9 cellular contexts compared by ENCODE assay signal in genomic region chr7:155669717-155670505, GRCh38. TPM values are rescaled to one million over a fixed set of nuclear protein-coding genes. Genes with fewer than 3 reads are reported as not detected.
DNase-seq lines count a peak whose midpoint lies in the region; ATAC-seq, FAIRE-seq and TF ChIP-seq lines count a peak whose summit lies in the region.
"Had no signal": no experiment of that assay in that cellular context is flagged by ENCODE, and none has a peak within 500 bp of the region (broad histone marks: within the 10 kb centered on the region; RNA-seq: fewer than 3 reads in every experiment).

No MANE protein-coding gene starts in this region.

- H3K9me3 ChIP-seq in astrocyte (ENCODE audit: insufficient read depth, low read depth, low read length) (no peaks in the 10 kb centered on the region), iPS DF 6.9 (ENCODE audit: control insufficient read depth, insufficient read depth, low read length) (no peaks in the 10 kb centered on the region)

- POLR2A ChIA-PET in activated CD8-positive, alpha-beta T cell treated with anti-CD3 and anti-CD28 coated beads for 36 hours (lab: Charles Lee): no interaction called here
- POLR2A ChIA-PET in activated CD8-positive, alpha-beta T cell treated with anti-CD3 and anti-CD28 coated beads, Interleukin-2, amount 10 ng/mL, durations not matched to agents 7 days and 5 days (lab: Charles Lee): no interaction called here

- FAIRE-seq in astrocyte (lab: Jason Lieb, UNC): no peak

- CTCF ChIA-PET in activated CD8-positive, alpha-beta T cell treated with anti-CD3 and anti-CD28 coated beads for 36 hours (lab: Charles Lee): interaction anchor here (2.0 kb wide), 1 partner anchor 97 kb away, joined by 4 read pairs; no protein-coding TSS in a partner anchor
- CTCF ChIA-PET in activated CD8-positive, alpha-beta T cell treated with anti-CD3 and anti-CD28 coated beads, Interleukin-2, amount 10 ng/mL, durations not matched to agents 7 days and 5 days (lab: Charles Lee): interaction anchor here (1.0 to 1.2 kb wide), 4 partner anchors 61 to 98 kb away, joined by 3 to 5 read pairs (median 3); no protein-coding TSS in a partner anchor

- H3K36me3 Mint-ChIP-seq in activated CD8-positive, alpha-beta T cell treated with anti-CD3 and anti-CD28 coated beads for 36 hours (ENCODE audit: low read depth): peaks cover 24% of the 10 kb centered on the region
- peaks cover 38% of the 10 kb centered on the region for H3K36me3 Mint-ChIP-seq in activated CD8-positive, alpha-beta T cell treated with anti-CD3 and anti-CD28 coated beads, Interleukin-2, amount 10 ng/mL, durations not matched to agents 7 days and 5 days (ENCODE audit: low read depth)
- peaks cover 6% of the 10 kb centered on the region for H3K36me3 Mint-ChIP-seq in astrocyte (ENCODE audit: low read depth, unreplicated experiment)

- TF ChIP-seq CTCF in activated CD8-positive, alpha-beta T cell treated with anti-CD3 and anti-CD28 coated beads for 36 hours (IDR thresholded peaks at IDR 0.05): no peak
- no peak for TF ChIP-seq CTCF in astrocyte (IDR thresholded peaks at IDR 0.05; ENCODE audit: insufficient read depth, low read depth, low read length)

- H3K27ac Mint-ChIP-seq in activated CD8-positive, alpha-beta T cell treated with anti-CD3 and anti-CD28 coated beads for 36 hours: peak overlapping the region; percentile 58
- no peak overlapping the region for H3K27ac Mint-ChIP-seq in activated CD8-positive, alpha-beta T cell treated with anti-CD3 and anti-CD28 coated beads, Interleukin-2, amount 10 ng/mL, durations not matched to agents 7 days and 5 days
- peak overlapping the region; percentile 34 for H3K27ac Mint-ChIP-seq in astrocyte (ENCODE audit: unreplicated experiment)

- H4K20me1 ChIP-seq in astrocyte (ENCODE audit: insufficient read depth, low read length): peaks cover 79% of the 10 kb centered on the region

- H3K4me2 ChIP-seq in astrocyte (ENCODE audit: low read length): no peak overlapping the region

- DNase-seq in activated CD8-positive, alpha-beta T cell treated with anti-CD3 and anti-CD28 coated beads for 36 hours: no peak
- no peak for DNase-seq in activated CD8-positive, alpha-beta T cell treated with anti-CD3 and anti-CD28 coated beads, Interleukin-2, amount 10 ng/mL, durations not matched to agents 7 days and 5 days
- peak; percentile 26 for DNase-seq in astrocyte (ENCODE audit: low read depth)
- DNase-seq in iPS DF 6.9 (ENCODE audit: low read depth, low spot score): peak; percentile 25
- DNase-seq in superior temporal gyrus (ENCODE audit: extremely low spot score): peak; percentile 43
- DNase-seq in GM19238 (ENCODE audit: insufficient read length, low spot score): no peak
- no peak for DNase-seq in central memory CD4-positive, alpha-beta T cell
- DNase-seq: NCI-H1048 had no signal

- H3K79me2 ChIP-seq in astrocyte (ENCODE audit: insufficient read depth, low read length): peaks cover 88% of the 10 kb centered on the region

- H3K4me3 Mint-ChIP-seq in activated CD8-positive, alpha-beta T cell treated with anti-CD3 and anti-CD28 coated beads for 36 hours: no peak overlapping the region
- H3K4me3 Mint-ChIP-seq in activated CD8-positive, alpha-beta T cell treated with anti-CD3 and anti-CD28 coated beads, Interleukin-2, amount 10 ng/mL, durations not matched to agents 7 days and 5 days: no peak overlapping the region
- no peak overlapping the region for H3K4me3 Mint-ChIP-seq in astrocyte (ENCODE audit: unreplicated experiment)

- peaks cover 67% of the 10 kb centered on the region for H3K4me1 Mint-ChIP-seq in activated CD8-positive, alpha-beta T cell treated with anti-CD3 and anti-CD28 coated beads for 36 hours (ENCODE audit: low read depth)
- H3K4me1 Mint-ChIP-seq in activated CD8-positive, alpha-beta T cell treated with anti-CD3 and anti-CD28 coated beads, Interleukin-2, amount 10 ng/mL, durations not matched to agents 7 days and 5 days (ENCODE audit: low read depth): peaks cover 48% of the 10 kb centered on the region
- H3K4me1 Mint-ChIP-seq in astrocyte (ENCODE audit: low read depth, unreplicated experiment): peaks cover 36% of the 10 kb centered on the region

- H3K27me3 ChIP-seq in astrocyte (ENCODE audit: insufficient read depth, low read length) (no peaks in the 10 kb centered on the region), iPS DF 6.9 (ENCODE audit: control insufficient read depth, insufficient read depth, low read length) (no peaks in the 10 kb centered on the region)

- no peak overlapping the region for H3K9ac ChIP-seq in astrocyte (ENCODE audit: low read length)

- H3K36me3 ChIP-seq in astrocyte (ENCODE audit: insufficient read depth, low read length) (peaks cover 3% of the 10 kb centered on the region), iPS DF 6.9 (ENCODE audit: control insufficient read depth, insufficient read depth, low read length) (no peaks in the 10 kb centered on the region)

- no CpG with 5 or more reads among the region's 11 CpGs for WGBS in iPS DF 6.9 (ENCODE audit: insufficient coverage, insufficient read length)

- ATAC-seq in activated CD8-positive, alpha-beta T cell treated with anti-CD3 and anti-CD28 coated beads for 36 hours: peak; percentile 16
- ATAC-seq in activated CD8-positive, alpha-beta T cell treated with anti-CD3 and anti-CD28 coated beads, Interleukin-2, amount 10 ng/mL, durations not matched to agents 7 days and 5 days: no peak
- no peak for ATAC-seq in GM19455 (IDR thresholded peaks at IDR 0.05; ENCODE audit: unreplicated experiment)

- peaks cover 18% of the 10 kb centered on the region for H3K4me1 ChIP-seq in astrocyte (ENCODE audit: insufficient read depth, low read length)
- 0 out of 2 replicates have a peak, but pooled peaks cover 2% of the 10 kb centered on the region for H3K4me1 ChIP-seq in iPS DF 6.9 (ENCODE audit: control insufficient read depth, insufficient read depth, low read length)

- H2AFZ ChIP-seq in astrocyte (ENCODE audit: low read depth, low read length): no peak overlapping the region

- H3K27ac ChIP-seq in astrocyte (ENCODE audit: low read depth, low read length): no peak overlapping the region
- H3K27ac ChIP-seq in iPS DF 6.9 (ENCODE audit: low read length): no peak overlapping the region

- no peaks in the 10 kb centered on the region for H3K9me3 Mint-ChIP-seq in activated CD8-positive, alpha-beta T cell treated with anti-CD3 and anti-CD28 coated beads for 36 hours
- no peaks in the 10 kb centered on the region for H3K9me3 Mint-ChIP-seq in activated CD8-positive, alpha-beta T cell treated with anti-CD3 and anti-CD28 coated beads, Interleukin-2, amount 10 ng/mL, durations not matched to agents 7 days and 5 days (ENCODE audit: insufficient read depth)
- no peaks in the 10 kb centered on the region for H3K9me3 Mint-ChIP-seq in astrocyte (ENCODE audit: unreplicated experiment)

- intact Hi-C loops in activated CD8-positive, alpha-beta T cell treated with anti-CD3 and anti-CD28 coated beads for 36 hours (cut with micrococcal nuclease): no loop called here

- H3K27me3 Mint-ChIP-seq in activated CD8-positive, alpha-beta T cell treated with anti-CD3 and anti-CD28 coated beads for 36 hours: no peaks in the 10 kb centered on the region
- no peaks in the 10 kb centered on the region for H3K27me3 Mint-ChIP-seq in activated CD8-positive, alpha-beta T cell treated with anti-CD3 and anti-CD28 coated beads, Interleukin-2, amount 10 ng/mL, durations not matched to agents 7 days and 5 days (ENCODE audit: low read depth)
- no peaks in the 10 kb centered on the region for H3K27me3 Mint-ChIP-seq in astrocyte (ENCODE audit: low read depth, unreplicated experiment)

- H3K4me3 ChIP-seq in astrocyte (ENCODE audit: insufficient read depth, low read depth, low read length): no peak overlapping the region
- H3K4me3 ChIP-seq in iPS DF 6.9 (ENCODE audit: low read length): no peak overlapping the region

RNA-seq across cellular contexts. Expression of gene RBM33, which starts 25.4 kb away (rescaled TPM):
- total RNA-seq in activated CD8-positive, alpha-beta T cell treated with anti-CD3 and anti-CD28 coated beads for 36 hours: 10 to 100 TPM; 73.7 to 84.8 TPM
- total RNA-seq in activated CD8-positive, alpha-beta T cell treated with anti-CD3 and anti-CD28 coated beads, Interleukin-2, amount 10 ng/mL, durations not matched to agents 7 days and 5 days: 10 to 100 TPM; 81.4 to 85.6 TPM
- 50.5 and 53.3 TPM in 2 replicates for total RNA-seq in astrocyte

Comparison
In these comparisons a context has a peak if more than half of its experiments do, and no peak if none do; other contexts are left out.
1. DNase-seq: peak in astrocyte (single experiment), iPS DF 6.9 (single experiment) and superior temporal gyrus (single experiment); none in activated CD8-positive, alpha-beta T cell treated with anti-CD3 and anti-CD28 coated beads for 36 hours (single experiment), activated CD8-positive, alpha-beta T cell treated with anti-CD3 and anti-CD28 coated beads, Interleukin-2, amount 10 ng/mL, durations not matched to agents 7 days and 5 days (single experiment), GM19238 (single experiment) and central memory CD4-positive, alpha-beta T cell (single experiment).